ENCODE assay signal across 33 cellular contexts in the genomic region with DNA sequence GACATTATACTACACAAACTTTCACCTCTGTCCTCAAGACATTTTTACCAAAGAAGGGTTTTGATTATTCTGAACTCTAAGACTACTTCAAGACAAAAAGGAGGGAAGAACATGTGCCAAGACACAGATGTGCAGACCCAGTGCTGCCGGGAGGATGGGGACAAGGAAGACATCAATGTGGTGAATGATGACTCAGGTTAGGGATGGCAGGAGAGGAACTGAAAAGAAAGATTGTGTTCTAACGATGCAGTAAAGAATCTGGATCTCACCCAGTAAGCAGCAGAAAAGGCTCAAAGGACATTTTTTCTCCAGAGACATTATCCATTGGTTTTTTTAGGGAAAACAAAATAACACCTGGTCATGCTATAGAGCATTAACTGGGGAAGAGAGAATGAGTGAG.
DNase-seq lines count a peak whose midpoint lies in the region; ATAC-seq and TF ChIP-seq lines count a peak whose summit lies in the region.
"Had no signal": no experiment of that assay in that cellular context is flagged by ENCODE, and none has a peak within 500 bp of the region (broad histone marks: within the 10 kb centered on the region; RNA-seq: fewer than 3 reads in every experiment).

No MANE protein-coding gene starts in this region.

- peak overlapping the region; percentile 1 for H3K27ac Mint-ChIP-seq in activated naive CD8-positive, alpha-beta T cell
- no peak overlapping the region for H3K27ac Mint-ChIP-seq in activated naive CD8-positive, alpha-beta T cell treated with anti-CD3 and anti-CD28 coated beads for 36 hours
- H3K27ac Mint-ChIP-seq in immature natural killer cell (peak overlapping the region in 5 of 6 donors; percentile 85 to 96 (median 93)), neural progenitor cell (no peak overlapping the region)
- H3K27ac Mint-ChIP-seq: H9; stimulated activated memory B cell treated with anti-CD40 and anti-IgM and Interleukin-4, amounts not matched to agents 10 μg/mL and 1 μg/mL and 100 μg/mL, for 72 hours; WTC11 had no signal

- H3K27ac ChIP-seq in neural progenitor cell = no peak overlapping the region
- H3K27ac ChIP-seq: neutrophil, Peyer's patch, psoas muscle, upper lobe of right lung had no signal

- no peaks in the 10 kb centered on the region for H3K79me2 ChIP-seq in neural progenitor cell (ENCODE audit: low read depth)

- H3K4me2 ChIP-seq in neural progenitor cell = no peak overlapping the region

- H2AFZ ChIP-seq in neural progenitor cell (replicated peaks) = no peak overlapping the region

- H3K27me3 Mint-ChIP-seq in activated naive CD8-positive, alpha-beta T cell = no peaks in the 10 kb centered on the region
- H3K27me3 Mint-ChIP-seq in activated naive CD8-positive, alpha-beta T cell treated with anti-CD3 and anti-CD28 coated beads for 36 hours = no peaks in the 10 kb centered on the region
- H3K27me3 Mint-ChIP-seq in immature natural killer cell (ENCODE audit: low read depth in 3 of 3) (peaks cover 3 to 6% (median 5%) of the 10 kb centered on the region in 3 donors), neural progenitor cell (ENCODE audit: insufficient read depth, low read depth) (no peaks in the 10 kb centered on the region)
- H3K27me3 Mint-ChIP-seq: stimulated activated memory B cell treated with anti-CD40 and anti-IgM and Interleukin-4, amounts not matched to agents 10 μg/mL and 1 μg/mL and 100 μg/mL, for 72 hours had no signal

- no peaks in the 10 kb centered on the region for H3K9me3 Mint-ChIP-seq in activated naive CD8-positive, alpha-beta T cell (ENCODE audit: low read depth)
- H3K9me3 Mint-ChIP-seq in activated naive CD8-positive, alpha-beta T cell treated with anti-CD3 and anti-CD28 coated beads for 36 hours = no peaks in the 10 kb centered on the region
- H3K9me3 Mint-ChIP-seq in immature natural killer cell = no peaks in the 10 kb centered on the region
- peaks cover 2% of the 10 kb centered on the region for H3K9me3 Mint-ChIP-seq in neural progenitor cell
- H3K9me3 Mint-ChIP-seq: CD8-positive, alpha-beta T cell; H9; WTC11 had no signal

- no peak overlapping the region for H3K4me3 Mint-ChIP-seq in activated naive CD8-positive, alpha-beta T cell
- H3K4me3 Mint-ChIP-seq in activated naive CD8-positive, alpha-beta T cell treated with anti-CD3 and anti-CD28 coated beads for 36 hours = no peak overlapping the region
- H3K4me3 Mint-ChIP-seq in immature natural killer cell (peak overlapping the region in 4 of 5 donors; percentile 1 to 86 (median 46)), neural progenitor cell (no peak overlapping the region)
- H3K4me3 Mint-ChIP-seq: H9; stimulated activated memory B cell treated with anti-CD40 and anti-IgM and Interleukin-4, amounts not matched to agents 10 μg/mL and 1 μg/mL and 100 μg/mL, for 72 hours; WTC11 had no signal

- no peak for TF ChIP-seq CTCF in neural progenitor cell (IDR thresholded peaks at IDR 0.05)

- DNase-seq in activated naive CD8-positive, alpha-beta T cell treated with anti-CD3 and anti-CD28 coated beads for 36 hours = no peak
- DNase-seq in MV-4-11 (lab: John Stamatoyannopoulos, UW) (peak; percentile 82), immature natural killer cell (no peak), NCI-H446 treated with DMSO at 0.1 percent for 48 hours (lab: John Stamatoyannopoulos, UW) (no peak), NCI-H2171 treated with DMSO at 0.1 percent for 48 hours (lab: John Stamatoyannopoulos, UW) (no peak), neural progenitor cell (ENCODE audit: low spot score) (no peak)
- DNase-seq: activated CD4-positive, alpha-beta T cell treated with anti-CD3 and anti-CD28 coated beads, Interleukin-2, amount 50 U/mL, for 1 hour; activated naive CD4-positive, alpha-beta T cell treated with anti-CD3 and anti-CD28 coated beads, Interleukin-2, amount 50 U/mL, for 16 hours; AML-193; aorta; CD8-positive, alpha-beta T cell; DMS 273 treated with DMSO at 0.1 percent for 48 hours; effector CD8-positive, alpha-beta T cell; H9; heart right ventricle; KBM-7; NCI-H1092; NCI-H187; NCI-H526 treated with DMSO at 0.1 percent for 48 hours; Peyer's patch; psoas muscle; SIG-M5; sigmoid colon; stimulated activated CD4-positive, alpha-beta T cell treated with anti-CD3 and anti-CD28 coated beads, Interleukin-4, amount 100 ng/mL, for 4 hours; substantia nigra; SW 1271; T1000; upper lobe of right lung had no signal

- H3K27me3 ChIP-seq in neural progenitor cell = no peaks in the 10 kb centered on the region
- H3K27me3 ChIP-seq: heart right ventricle, neutrophil, Peyer's patch, sigmoid colon, upper lobe of right lung had no signal

- peaks cover 16% of the 10 kb centered on the region for H3K4me1 ChIP-seq in neural progenitor cell
- H3K4me1 ChIP-seq: Peyer's patch, psoas muscle, sigmoid colon had no signal

- H3K9me3 ChIP-seq in neural progenitor cell (ENCODE audit: low read depth) = no peaks in the 10 kb centered on the region
- H3K9me3 ChIP-seq: heart right ventricle, neutrophil, Peyer's patch, psoas muscle, sigmoid colon, upper lobe of right lung had no signal

- no peak overlapping the region for H3K4me3 ChIP-seq in neural progenitor cell
- H3K4me3 ChIP-seq: Peyer's patch, psoas muscle, sigmoid colon, upper lobe of right lung had no signal

- no peak for ATAC-seq in HG02678 (IDR thresholded peaks at IDR 0.05; ENCODE audit: unreplicated experiment)
- ATAC-seq: CD8-positive, alpha-beta T cell; heart right ventricle; psoas muscle; stimulated activated memory B cell treated with anti-CD40 and anti-IgM and Interleukin-4, amounts not matched to agents 10 μg/mL and 1 μg/mL and 100 μg/mL, for 72 hours; upper lobe of right lung; WTC11 had no signal

- peaks cover 17% of the 10 kb centered on the region for H3K4me1 Mint-ChIP-seq in activated naive CD8-positive, alpha-beta T cell (ENCODE audit: low read depth)
- peaks cover 9% of the 10 kb centered on the region for H3K4me1 Mint-ChIP-seq in activated naive CD8-positive, alpha-beta T cell treated with anti-CD3 and anti-CD28 coated beads for 36 hours
- H3K4me1 Mint-ChIP-seq in immature natural killer cell = peaks cover 26 to 38% of the 10 kb centered on the region in 2 donors
- H3K4me1 Mint-ChIP-seq in neural progenitor cell = peaks cover 28% of the 10 kb centered on the region

- no peaks in the 10 kb centered on the region for H3K36me3 ChIP-seq in neural progenitor cell
- H3K36me3 ChIP-seq: heart right ventricle, neutrophil, Peyer's patch, sigmoid colon, upper lobe of right lung had no signal

- no peak overlapping the region for H3K9ac ChIP-seq in neural progenitor cell

- no peaks in the 10 kb centered on the region for H4K20me1 ChIP-seq in neural progenitor cell (ENCODE audit: low read depth)

- no peaks in the 10 kb centered on the region for H3F3A ChIP-seq in neural progenitor cell (ENCODE audit: low read depth)

- H3K36me3 Mint-ChIP-seq in activated naive CD8-positive, alpha-beta T cell = no peaks in the 10 kb centered on the region
- H3K36me3 Mint-ChIP-seq in activated naive CD8-positive, alpha-beta T cell treated with anti-CD3 and anti-CD28 coated beads for 36 hours = no peaks in the 10 kb centered on the region
- H3K36me3 Mint-ChIP-seq in immature natural killer cell (peaks cover 0 to 9% (median 0%) of the 10 kb centered on the region in 3 donors), neural progenitor cell (no peaks in the 10 kb centered on the region)
- H3K36me3 Mint-ChIP-seq: CD8-positive, alpha-beta T cell; stimulated activated memory B cell treated with anti-CD40 and anti-IgM and Interleukin-4, amounts not matched to agents 10 μg/mL and 1 μg/mL and 100 μg/mL, for 72 hours; WTC11 had no signal

Comparison
In these comparisons a context has a peak if more than half of its experiments do, and no peak if none do; other contexts are left out.
1. H3K27ac Mint-ChIP-seq: peak in activated naive CD8-positive, alpha-beta T cell (single experiment) and immature natural killer cell (5 of 6); none in activated naive CD8-positive, alpha-beta T cell treated with anti-CD3 and anti-CD28 coated beads for 36 hours (single experiment) and neural progenitor cell (single experiment).
2. H3K4me3 Mint-ChIP-seq: peak in immature natural killer cell (4 of 5); none in activated naive CD8-positive, alpha-beta T cell (single experiment), activated naive CD8-positive, alpha-beta T cell treated with anti-CD3 and anti-CD28 coated beads for 36 hours (single experiment) and neural progenitor cell (single experiment).